Comparison of ENCODE assay signal across 14 cellular contexts in genomic region chr1:15346356-15347030, GRCh38.
A peak's percentile ranks its signal among the peaks of the same experiment; 100 is the strongest.
DNase-seq lines count a peak whose midpoint lies in the region; ATAC-seq, FAIRE-seq and TF ChIP-seq lines count a peak whose summit lies in the region.
"Had no signal": no experiment of that assay in that cellular context is flagged by ENCODE, and none has a peak within 500 bp of the region (broad histone marks: within the 10 kb centered on the region; RNA-seq: fewer than 3 reads in every experiment).

No MANE protein-coding gene starts in this region.

- in situ Hi-C loops in GM12878 (cut with MboI) (no loop called here), G401 (cut with HindIII; ENCODE audit: low sequenced_read_pairs) (no loop called here)

- RAD21 ChIA-PET in GM12878 (lab: Charles Lee; ENCODE audit: unreplicated experiment), result no interaction called here

- H4K20me1 ChIP-seq in Loucy (ENCODE audit: insufficient read depth, low read length, poor library complexity, severe bottlenecking) (no peaks in the 10 kb centered on the region), GM12878 (ENCODE audit: control insufficient read depth, insufficient read depth) (no peaks in the 10 kb centered on the region)

- H3K27ac ChIP-seq in CD4-positive, alpha-beta T cell (ENCODE audit: low read depth, low read length), result no peak overlapping the region
- H3K27ac ChIP-seq in GM12878 (ENCODE audit: control insufficient read depth, insufficient read depth), result no peak overlapping the region
- H3K27ac ChIP-seq: suprapubic skin had no signal

- TF ChIP-seq POLR2A in GM12878 (IDR thresholded peaks at IDR 0.05; ENCODE audit: low read depth, low read length), result no peak

- no peak for TF ChIP-seq EP300 in GM12878 (IDR thresholded peaks at IDR 0.05; ENCODE audit: borderline replicate concordance in 1 of 2, control insufficient read depth in 1 of 2, low read depth in 2 of 2, low read length in 2 of 2)

- H3K4me3 ChIP-seq in Loucy (ENCODE audit: low read length, poor library complexity, severe bottlenecking) (no peak overlapping the region), GM12878 (no peak overlapping the region)
- H3K4me3 ChIP-seq: GM23338, suprapubic skin had no signal

- no peak for TF ChIP-seq RAD21 in GM12878 (IDR thresholded peaks at IDR 0.05; ENCODE audit: insufficient read depth, low read depth, low read length)

- no peak for FAIRE-seq in GM12878 (lab: Jason Lieb, UNC)

- DNase-seq in CD4-positive, alpha-beta T cell, result no peak
- DNase-seq in GM12878 (ENCODE audit: low read depth, low spot score) (no peak), natural killer cell (no peak), G401 (ENCODE audit: low spot score) (no peak), NCI-H1930 (lab: John Stamatoyannopoulos, UW) (no peak)
- DNase-seq: glutamatergic neuron, NCI-H1048, NCI-H82, T1000 had no signal

- no peaks in the 10 kb centered on the region for H3K36me3 Mint-ChIP-seq in CD4-positive, alpha-beta T cell (ENCODE audit: low read depth)
- no peaks in the 10 kb centered on the region for H3K36me3 Mint-ChIP-seq in natural killer cell

- POLR2A ChIA-PET in CD4-positive, alpha-beta T cell (lab: Charles Lee), result no interaction called here
- POLR2A ChIA-PET in GM12878 (lab: Charles Lee), result interaction anchor here (1.1 kb wide), 1 partner anchor 71 kb away, joined by 3 read pairs; no protein-coding TSS in a partner anchor

- H3K9ac ChIP-seq in Loucy (ENCODE audit: low read depth, low read length, poor library complexity, severe bottlenecking) (peak overlapping the region; percentile 21), GM12878 (ENCODE audit: control insufficient read depth, insufficient read depth, low read length) (no peak overlapping the region)

- no peak overlapping the region for H3K4me3 Mint-ChIP-seq in CD4-positive, alpha-beta T cell
- H3K4me3 Mint-ChIP-seq in natural killer cell, result peak overlapping the region; percentile 79
- H3K4me3 Mint-ChIP-seq: activated CD4-positive, alpha-beta T cell treated with anti-CD3 and anti-CD28 coated beads for 36 hours; GM23338 had no signal

- ATAC-seq in CD4-positive, alpha-beta T cell (ENCODE audit: poor library complexity), result no peak
- ATAC-seq in GM12878, result no peak
- ATAC-seq in natural killer cell, result peak in 1 of 3 donors; percentile 10
- no peak for ATAC-seq in GM19397 (IDR thresholded peaks at IDR 0.05; ENCODE audit: unreplicated experiment)
- ATAC-seq: GM23338 had no signal

- H3K79me2 ChIP-seq in Loucy (ENCODE audit: insufficient read depth, low read length) (no peaks in the 10 kb centered on the region), GM12878 (ENCODE audit: control insufficient read depth, insufficient read depth, low read length) (no peaks in the 10 kb centered on the region)

- no peaks in the 10 kb centered on the region for H3K27me3 ChIP-seq in CD4-positive, alpha-beta T cell (ENCODE audit: control insufficient read depth, insufficient read depth, low read length)
- H3K27me3 ChIP-seq in Loucy (ENCODE audit: insufficient read depth, low read length, poor library complexity, severe bottlenecking), result no peaks in the 10 kb centered on the region
- H3K27me3 ChIP-seq in GM12878 (replicated peaks in 1 of 2; ENCODE audit: control insufficient read depth in 2 of 2, insufficient read depth in 2 of 2, low read length in 1 of 2), result no peaks in the 10 kb centered on the region
- H3K27me3 ChIP-seq: suprapubic skin had no signal

- intact Hi-C loops in CD4-positive, alpha-beta T cell (cut with DNase I, micrococcal nuclease), result no loop called here
- intact Hi-C loops in GM12878 (cut with micrococcal nuclease; ENCODE audit: unreplicated experiment), result no loop called here
- intact Hi-C loops in natural killer cell (cut with micrococcal nuclease), result loop anchor here (1.0 to 5.0 kb wide), 4 partner anchors 36 to 280 kb away; partner anchors contain the start of gene EFHD2

- TF ChIP-seq CTCF in CD4-positive, alpha-beta T cell (IDR thresholded peaks at IDR 0.05), result no peak
- TF ChIP-seq CTCF in Loucy (conservative IDR thresholded peaks at IDR 0.05; ENCODE audit: low read length) (no peak), GM12878 (IDR thresholded peaks at IDR 0.05 in 2 of 3, conservative IDR thresholded peaks at IDR 0.05 in 1 of 3; ENCODE audit: control insufficient read depth in 2 of 3, extremely low read depth in 1 of 3, insufficient read depth in 1 of 3, low read depth in 3 of 3, low read length in 3 of 3) (no peak), natural killer cell (IDR thresholded peaks at IDR 0.05) (no peak)

- CTCF ChIA-PET in CD4-positive, alpha-beta T cell (lab: Charles Lee), result interaction anchor here (1.0 to 1.1 kb wide), 2 partner anchors 23 to 85 kb away, joined by 3 read pairs; no protein-coding TSS in a partner anchor
- CTCF ChIA-PET in GM12878 (lab: Yijun Ruan, JAX), result interaction anchor here (0.7 to 1.5 kb wide), 3 partner anchors 11 to 23 kb away, joined by 4 to 5 read pairs (median 4); no protein-coding TSS in a partner anchor

- peak overlapping the region; percentile 45 for H3K27ac Mint-ChIP-seq in CD4-positive, alpha-beta T cell
- H3K27ac Mint-ChIP-seq in natural killer cell, result peak overlapping the region; percentile 88
- H3K27ac Mint-ChIP-seq: activated CD4-positive, alpha-beta T cell treated with anti-CD3 and anti-CD28 coated beads for 36 hours; GM23338 had no signal

- H3K4me1 ChIP-seq in Loucy (ENCODE audit: insufficient read depth, low read length, poor library complexity, severe bottlenecking), result peaks cover 26% of the 10 kb centered on the region
- peaks cover 20% of the 10 kb centered on the region for H3K4me1 ChIP-seq in GM12878 (ENCODE audit: control insufficient read depth, insufficient read depth, low read length)

- H3K4me2 ChIP-seq in Loucy (ENCODE audit: low read depth, low read length, poor library complexity, severe bottlenecking) (peak overlapping the region; percentile 16), GM12878 (ENCODE audit: control insufficient read depth, insufficient read depth) (no peak overlapping the region; the same call in 1 of the 2 replicates)
- H3K4me2 ChIP-seq: GM23338 had no signal

- peaks cover 9% of the 10 kb centered on the region for H3K4me1 Mint-ChIP-seq in CD4-positive, alpha-beta T cell (ENCODE audit: low read depth)
- H3K4me1 Mint-ChIP-seq in natural killer cell, result peaks cover 69 to 89% of the 10 kb centered on the region in 2 donors
- H3K4me1 Mint-ChIP-seq: GM23338 had no signal

- H2AFZ ChIP-seq in Loucy (ENCODE audit: low read length) (0 out of 2 replicates have a peak overlapping the region, but pooled peaks have one; percentile 15), GM12878 (ENCODE audit: control insufficient read depth, low read depth, low read length) (no peak overlapping the region; the same call in 1 of the 2 replicates)
- H2AFZ ChIP-seq: GM23338 had no signal

- H3K9me3 ChIP-seq in CD4-positive, alpha-beta T cell (ENCODE audit: control insufficient read depth, low read length), result no peaks in the 10 kb centered on the region
- H3K9me3 ChIP-seq in Loucy (ENCODE audit: insufficient read depth, low read depth, low read length), result no peaks in the 10 kb centered on the region
- no peaks in the 10 kb centered on the region; the same call in 2 of the 3 replicates for H3K9me3 ChIP-seq in GM12878 (replicated peaks; ENCODE audit: control insufficient read depth, insufficient read depth, low read length)
- H3K9me3 ChIP-seq: suprapubic skin had no signal

- BruUV-seq in GM12878 (replicated peaks; lab: Mats Ljungman, UMichigan), result no TSS peak

- no peaks in the 10 kb centered on the region for H3F3A ChIP-seq in Loucy (ENCODE audit: low read depth)

- 66% methylated on average over 14 of the region's 14 CpGs for WGBS in GM12878 (ENCODE audit: insufficient coverage, insufficient replicate concordance, low lambda C conversion rate, missing lambda C conversion rate)

- SMC1A ChIA-PET in GM12878 (lab: Charles Lee; ENCODE audit: uncharacterized antibody, unreplicated experiment), result no interaction called here

- H3K9me3 Mint-ChIP-seq in CD4-positive, alpha-beta T cell, result no peaks in the 10 kb centered on the region
- H3K9me3 Mint-ChIP-seq in natural killer cell, result no peaks in the 10 kb centered on the region
- H3K9me3 Mint-ChIP-seq: GM23338 had no signal

- peaks cover 38% of the 10 kb centered on the region for H3K27me3 Mint-ChIP-seq in CD4-positive, alpha-beta T cell
- H3K27me3 Mint-ChIP-seq in natural killer cell (ENCODE audit: low read depth in 2 of 2), result no peaks in the 10 kb centered on the region

- no peaks in the 10 kb centered on the region for H3K36me3 ChIP-seq in Loucy (ENCODE audit: insufficient read depth, low read length)
- H3K36me3 ChIP-seq in GM12878 (ENCODE audit: control insufficient read depth in 2 of 2, insufficient read depth in 2 of 2, low read length in 1 of 2), result no peaks in the 10 kb centered on the region
- H3K36me3 ChIP-seq: suprapubic skin had no signal

- H3K9me2 ChIP-seq in Loucy (replicated peaks; ENCODE audit: low read depth, low read length), result no peaks in the 10 kb centered on the region

TF ChIP-seq in GM12878, 131 proteins besides CTCF, POLR2A, EP300 and RAD21:
- TF ChIP-seq CREB1 (IDR thresholded peaks at IDR 0.05; ENCODE audit: low read depth) (no peak), MXI1 (IDR thresholded peaks at IDR 0.05; ENCODE audit: low read depth, low read length) (no peak), SPI1 (IDR thresholded peaks at IDR 0.05; ENCODE audit: borderline replicate concordance, insufficient read depth, low read depth, low read length) (0 out of 2 replicates have a peak, but pooled peaks have one; percentile 4), ATF2 (IDR thresholded peaks at IDR 0.05; ENCODE audit: low read length) (no peak)
